In genomic region chr12:110289021-110289710, GRCh38 we compare ENCODE assay signal across 11 cellular contexts. TPM values are rescaled to one million over a fixed set of nuclear protein-coding genes. Genes with fewer than 3 reads are reported as not detected.
A peak's percentile ranks its signal among the peaks of the same experiment; 100 is the strongest.
DNase-seq lines count a peak whose midpoint lies in the region; ATAC-seq and TF ChIP-seq lines count a peak whose summit lies in the region.
"Had no signal": no experiment of that assay in that cellular context is flagged by ENCODE, and none has a peak within 500 bp of the region (broad histone marks: within the 10 kb centered on the region; RNA-seq: fewer than 3 reads in every experiment).

No MANE protein-coding gene starts in this region.

- ATAC-seq in activated naive CD8-positive, alpha-beta T cell treated with anti-CD3 and anti-CD28 coated beads, Interleukin-2, amount 50 U/mL, for 24 hours: peak; percentile 86
- ATAC-seq in HG03442 (IDR thresholded peaks at IDR 0.05; ENCODE audit: unreplicated experiment): no peak
- ATAC-seq in aorta (ENCODE audit: low FRiP score): no peak

- H3K4me3 ChIP-seq in right atrium auricular region (peak overlapping the region; percentile 88 to 98), smooth muscle cell (no peak overlapping the region), Peyer's patch (no peak overlapping the region), aorta (ENCODE audit: low read length in 2 of 2) (no peak overlapping the region)

- intact Hi-C loops in aorta (cut with DNase I): no loop called here

- peak overlapping the region; percentile 30 for H3K4me3 Mint-ChIP-seq in activated naive CD8-positive, alpha-beta T cell treated with anti-CD3 and anti-CD28 coated beads, Interleukin-2, amount 50 U/mL, for 24 hours

- DNase-seq in HEK293T (ENCODE audit: extremely low spot score) (no peak), right atrium auricular region (ENCODE audit: low spot score) (no peak), smooth muscle cell (lab: John Stamatoyannopoulos, UW; ENCODE audit: unreplicated experiment) (no peak), Peyer's patch (no peak), aorta (no peak)
- no peak for DNase-seq in activated naive CD8-positive, alpha-beta T cell treated with anti-CD3 and anti-CD28 coated beads, Interleukin-2, amount 50 U/mL, for 24 hours
- no peak for DNase-seq in stimulated activated CD4-positive, alpha-beta T cell treated with anti-CD3 and anti-CD28 coated beads, Interleukin-4, amount 100 ng/mL, for 1 hour
- DNase-seq: activated effector memory CD4-positive, alpha-beta T cell treated with anti-CD3 and anti-CD28 coated beads, Interleukin-2, amount 50 U/mL, for 16 hours; NCI-H2081 treated with DMSO at 0.1 percent for 48 hours; stimulated activated naive CD4-positive, alpha-beta T cell treated with Interleukin-2 at 50 U/mL for 16 hours had no signal

- peaks cover 97% of the 10 kb centered on the region for H3K79me2 ChIP-seq in smooth muscle cell (ENCODE audit: low read depth)

- H3K27ac ChIP-seq in right atrium auricular region (peak overlapping the region; percentile 98 to 100), smooth muscle cell (ENCODE audit: low read depth) (peak overlapping the region; percentile 55), Peyer's patch (peak overlapping the region in 1 of 4 donors; percentile 6), aorta (ENCODE audit: low read depth in 1 of 2, low read length in 2 of 2) (peak overlapping the region in 1 of 2 donors; percentile 63)

- H4K20me1 ChIP-seq in smooth muscle cell (ENCODE audit: low read depth): peaks cover 96% of the 10 kb centered on the region

- peak overlapping the region; percentile 28 for H3K27ac Mint-ChIP-seq in activated naive CD8-positive, alpha-beta T cell treated with anti-CD3 and anti-CD28 coated beads, Interleukin-2, amount 50 U/mL, for 24 hours

- H3K27me3 ChIP-seq in right atrium auricular region: no peaks in the 10 kb centered on the region
- H3K27me3 ChIP-seq in smooth muscle cell (ENCODE audit: low read depth): no peaks in the 10 kb centered on the region
- no peaks in the 10 kb centered on the region for H3K27me3 ChIP-seq in Peyer's patch
- H3K27me3 ChIP-seq in aorta (ENCODE audit: control insufficient read depth in 1 of 2, insufficient read depth in 2 of 2, low read length in 1 of 2): no peaks in the 10 kb centered on the region

- H2AFZ ChIP-seq in smooth muscle cell (ENCODE audit: low read depth): no peak overlapping the region

- no peaks in the 10 kb centered on the region for H3K9me3 ChIP-seq in right atrium auricular region
- H3K9me3 ChIP-seq in smooth muscle cell (replicated peaks; ENCODE audit: low read depth): no peaks in the 10 kb centered on the region
- H3K9me3 ChIP-seq in Peyer's patch: no peaks in the 10 kb centered on the region
- no peaks in the 10 kb centered on the region for H3K9me3 ChIP-seq in aorta (ENCODE audit: control insufficient read depth, low read length)

- H3K4me1 ChIP-seq in right atrium auricular region (peaks cover 0 to 62% of the 10 kb centered on the region in 2 donors), smooth muscle cell (ENCODE audit: low read depth) (peaks cover 10% of the 10 kb centered on the region), Peyer's patch (peaks cover 0 to 46% (median 4%) of the 10 kb centered on the region in 4 donors), aorta (ENCODE audit: control insufficient read depth in 1 of 2, insufficient read depth in 2 of 2, low read length in 2 of 2) (peaks cover 2 to 6% of the 10 kb centered on the region in 2 donors)

- CTCF ChIA-PET in HEK293T (lab: Yijun Ruan, JAX): no interaction called here

- no peaks in the 10 kb centered on the region for H3K9me3 Mint-ChIP-seq in activated naive CD8-positive, alpha-beta T cell treated with anti-CD3 and anti-CD28 coated beads, Interleukin-2, amount 50 U/mL, for 24 hours

- peaks cover 79% of the 10 kb centered on the region for H3K36me3 Mint-ChIP-seq in activated naive CD8-positive, alpha-beta T cell treated with anti-CD3 and anti-CD28 coated beads, Interleukin-2, amount 50 U/mL, for 24 hours (ENCODE audit: low read depth)

- 64% methylated on average over 3 of the region's 3 CpGs for WGBS in smooth muscle cell (ENCODE audit: low lambda C conversion rate)
- 3 to 4% methylated on average over 3 of the region's 3 CpGs for whole genome bisulfite sequencing in aorta, 2 donors

- no peak overlapping the region for H3K9ac ChIP-seq in smooth muscle cell (ENCODE audit: low read depth)

- no peak for TF ChIP-seq POLR2A in Peyer's patch (IDR thresholded peaks at IDR 0.05)

- no peaks in the 10 kb centered on the region for H3F3A ChIP-seq in smooth muscle cell (ENCODE audit: low read depth)

- no peak for TF ChIP-seq CTCF in right atrium auricular region (IDR thresholded peaks at IDR 0.05)
- no peak for TF ChIP-seq CTCF in smooth muscle cell (IDR thresholded peaks at IDR 0.05; ENCODE audit: borderline replicate concordance, insufficient read depth, poor library complexity, severe bottlenecking)
- TF ChIP-seq CTCF in Peyer's patch (IDR thresholded peaks at IDR 0.05): no peak

- peaks cover 59% of the 10 kb centered on the region for H3K4me1 Mint-ChIP-seq in activated naive CD8-positive, alpha-beta T cell treated with anti-CD3 and anti-CD28 coated beads, Interleukin-2, amount 50 U/mL, for 24 hours

- no peak overlapping the region for H3K4me2 ChIP-seq in smooth muscle cell

- H3K36me3 ChIP-seq in right atrium auricular region: peaks cover 92% of the 10 kb centered on the region
- H3K36me3 ChIP-seq in smooth muscle cell (ENCODE audit: low read depth): peaks cover 16% of the 10 kb centered on the region
- H3K36me3 ChIP-seq in Peyer's patch: peaks cover 0 to 50% (median 0%) of the 10 kb centered on the region in 3 donors
- H3K36me3 ChIP-seq in aorta (ENCODE audit: control insufficient read depth in 1 of 2, insufficient read depth in 2 of 2, low read length in 1 of 2): no peaks in the 10 kb centered on the region

- POLR2A ChIA-PET in HEK293T (lab: Yijun Ruan, JAX): interaction anchor here (1.6 kb wide), 1 partner anchor 9 kb away, joined by 8 read pairs; no protein-coding TSS in a partner anchor

- H3K27me3 Mint-ChIP-seq in activated naive CD8-positive, alpha-beta T cell treated with anti-CD3 and anti-CD28 coated beads, Interleukin-2, amount 50 U/mL, for 24 hours: no peaks in the 10 kb centered on the region

TF ChIP-seq in HEK293T, 16 proteins besides CTCF, POLR2A, EP300 and RAD21:
- TF ChIP-seq FOXA1 (IDR thresholded peaks at IDR 0.05) (no peak), PKNOX1 (IDR thresholded peaks at IDR 0.05) (peak; percentile 56)

RNA-seq across cellular contexts. Expression of gene ATP2A2, which starts 8.1 kb away (rescaled TPM):
- total RNA-seq in right atrium auricular region: 1,000 to 10,000 TPM; 1,597 to 3,086 TPM
- 103 and 104 TPM in 2 replicates for total RNA-seq in smooth muscle cell
- 47.6 and 53.7 TPM in 2 replicates for polyA plus RNA-seq in smooth muscle cell
- total RNA-seq in Peyer's patch: 100 to 1,000 TPM; 102 to 239 (median 208) TPM
- 100 to 1,000 TPM; 231 to 285 TPM for total RNA-seq in aorta
- polyA plus RNA-seq in aorta: 100 to 1,000 TPM in 1 of 2 donors, 10 to 100 TPM in 1; 41.3 to 104 TPM

Comparison
In these comparisons a context has a peak if more than half of its experiments do, and no peak if none do; other contexts are left out.
1. H3K4me3 ChIP-seq: peak in right atrium auricular region (2 of 2); none in smooth muscle cell (single experiment), Peyer's patch (0 of 4) and aorta (0 of 2).
2. RNA of gene ATP2A2, which starts 8.1 kb away (total RNA-seq): 1,597 to 3,086 TPM in right atrium auricular region; 231 to 285 TPM in aorta, 102 to 239 TPM in Peyer's patch and 103 to 104 TPM in smooth muscle cell; every median in the first group is over 4 times any median in the second.